9 cellular contexts compared by ENCODE assay signal in the genomic region with DNA sequence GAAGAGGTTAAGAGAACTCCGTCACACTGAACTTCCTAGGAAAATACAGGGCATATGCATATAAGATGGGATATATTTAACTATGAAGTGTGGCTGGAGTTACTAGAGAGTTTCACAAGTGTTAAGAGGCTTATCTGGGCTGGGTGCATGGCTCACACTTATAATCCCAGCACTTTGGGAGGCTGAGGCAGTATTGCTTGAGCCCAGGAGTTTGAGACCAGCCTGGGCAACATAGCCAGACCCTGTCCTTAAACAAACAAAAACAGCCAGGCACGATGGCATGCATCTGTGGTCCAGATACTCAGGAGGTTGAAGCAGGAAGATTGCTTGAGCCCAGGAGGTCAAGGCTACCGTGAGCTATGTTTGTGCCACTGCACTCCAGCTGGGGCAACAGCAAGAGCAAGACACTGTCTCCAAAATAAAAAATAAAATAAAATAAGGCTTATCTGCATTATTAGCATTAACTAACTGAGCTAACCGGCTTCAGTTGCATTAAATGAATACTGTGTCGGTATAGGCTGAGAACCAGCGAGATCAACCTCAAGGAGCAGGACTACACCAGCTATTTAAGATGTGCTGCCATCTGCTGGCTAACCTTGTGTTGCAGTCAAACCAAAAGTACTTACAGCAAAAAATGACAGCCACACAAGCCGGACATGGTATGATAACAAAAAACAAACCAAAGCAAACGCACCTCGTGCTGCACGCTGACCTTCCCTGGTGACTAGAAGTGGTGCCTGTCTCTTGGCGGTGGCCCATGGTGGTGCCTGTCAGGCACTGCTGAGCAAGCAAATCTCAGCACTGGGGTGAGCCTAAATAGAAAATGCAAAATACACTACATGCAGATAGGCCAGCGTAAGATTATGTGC. TPM values are rescaled to one million over a fixed set of nuclear protein-coding genes. Genes with fewer than 3 reads are reported as not detected.
DNase-seq lines count a peak whose midpoint lies in the region; ATAC-seq and TF ChIP-seq lines count a peak whose summit lies in the region.
"Had no signal": no experiment of that assay in that cellular context is flagged by ENCODE, and none has a peak within 500 bp of the region (broad histone marks: within the 10 kb centered on the region; RNA-seq: fewer than 3 reads in every experiment).

No MANE protein-coding gene starts in this region.

- ATAC-seq in upper lobe of left lung (ENCODE audit: low FRiP score in 2 of 2), result peak; percentile 88 to 91

- no peak overlapping the region for H3K9ac ChIP-seq in SK-N-MC (ENCODE audit: insufficient read length)

- TF ChIP-seq EP300 in upper lobe of left lung (IDR thresholded peaks at IDR 0.05), result no peak

- TF ChIP-seq CTCF in glutamatergic neuron (IDR thresholded peaks at IDR 0.05; ENCODE audit: partially characterized antibody, unreplicated experiment), result peak; percentile 75
- peak; percentile 73 for TF ChIP-seq CTCF in progenitor cell of endocrine pancreas (IDR thresholded peaks at IDR 0.05; ENCODE audit: unreplicated experiment)
- peak; percentile 66 to 82 (median 77) for TF ChIP-seq CTCF in upper lobe of left lung (IDR thresholded peaks at IDR 0.05)

- H3K4me3 ChIP-seq in SK-N-MC, result 0 out of 2 replicates have a peak overlapping the region, but pooled peaks have one; percentile 4
- no peak overlapping the region for H3K4me3 ChIP-seq in upper lobe of left lung
- H3K4me3 ChIP-seq: BLaER1 treated with 17β-estradiol and CSF1 and Interleukin-3, amounts not matched to agents 10 nM and 100 nM had no signal

- H3K4me1 ChIP-seq in upper lobe of left lung, result peaks cover 4 to 13% (median 10%) of the 10 kb centered on the region in 4 donors

- H3K9me3 ChIP-seq in SK-N-MC (ENCODE audit: low read depth, low read length), result no peaks in the 10 kb centered on the region
- no peaks in the 10 kb centered on the region for H3K9me3 ChIP-seq in upper lobe of left lung
- H3K9me3 ChIP-seq: BLaER1 treated with 17β-estradiol and CSF1 and Interleukin-3, amounts not matched to agents 10 nM and 100 nM had no signal

- H3K27ac ChIP-seq in SK-N-MC, result no peak overlapping the region
- H3K27ac ChIP-seq in upper lobe of left lung, result peak overlapping the region in 1 of 4 donors; percentile 21
- H3K27ac ChIP-seq: BLaER1 treated with 17β-estradiol and CSF1 and Interleukin-3, amounts not matched to agents 10 nM and 100 nM had no signal

- no peaks in the 10 kb centered on the region for H3K9me3 Mint-ChIP-seq in glutamatergic neuron (ENCODE audit: unreplicated experiment)
- H3K9me3 Mint-ChIP-seq in progenitor cell of endocrine pancreas (ENCODE audit: low read depth), result peaks cover 5% of the 10 kb centered on the region

- DNase-seq in NK-92 treated with Interleukin-12 subunit alpha and Interleukin-12 subunit beta, amount 100 ng/mL, for 24 hours (lab: John Stamatoyannopoulos, UW), result peak; percentile 22
- no peak for DNase-seq in NK-92 (lab: John Stamatoyannopoulos, UW; ENCODE audit: unreplicated experiment)
- peak; percentile 93 for DNase-seq in NAMALWA (ENCODE audit: low spot score)
- DNase-seq in SK-N-MC (ENCODE audit: low read depth, low spot score), result no peak
- peak; percentile 73 for DNase-seq in activated naive CD4-positive, alpha-beta T cell treated with anti-CD3 and anti-CD28 coated beads, Interleukin-2, amount 50 U/mL, for 16 hours
- DNase-seq in glutamatergic neuron, result peak; percentile 81
- DNase-seq in progenitor cell of endocrine pancreas (ENCODE audit: low spot score, unreplicated experiment), result peak; percentile 41
- DNase-seq in upper lobe of left lung, result peak in 1 of 2 donors; percentile 65

- H3K27me3 Mint-ChIP-seq in glutamatergic neuron (ENCODE audit: unreplicated experiment) (no peaks in the 10 kb centered on the region), progenitor cell of endocrine pancreas (no peaks in the 10 kb centered on the region)

- H3K27ac Mint-ChIP-seq in glutamatergic neuron (ENCODE audit: unreplicated experiment), result no peak overlapping the region
- no peak overlapping the region for H3K27ac Mint-ChIP-seq in progenitor cell of endocrine pancreas

- H3K36me3 ChIP-seq in SK-N-MC (ENCODE audit: insufficient read depth, low read length), result no peaks in the 10 kb centered on the region
- peaks cover 0 to 8% (median 1%) of the 10 kb centered on the region in 4 donors for H3K36me3 ChIP-seq in upper lobe of left lung

- 19 to 21% methylated on average over 11 to 12 of the region's 12 CpGs for WGBS in upper lobe of left lung, 2 donors

- TF ChIP-seq POLR2A in upper lobe of left lung (IDR thresholded peaks at IDR 0.05), result no peak

- no peak overlapping the region for H3K4me3 Mint-ChIP-seq in glutamatergic neuron (ENCODE audit: unreplicated experiment)
- H3K4me3 Mint-ChIP-seq in progenitor cell of endocrine pancreas (ENCODE audit: low read depth), result no peak overlapping the region

- no peaks in the 10 kb centered on the region for H3K36me3 Mint-ChIP-seq in glutamatergic neuron (ENCODE audit: unreplicated experiment)
- H3K36me3 Mint-ChIP-seq in progenitor cell of endocrine pancreas (ENCODE audit: insufficient read depth), result peaks cover 1% of the 10 kb centered on the region

- no peaks in the 10 kb centered on the region for H3K27me3 ChIP-seq in upper lobe of left lung
- H3K27me3 ChIP-seq: BLaER1 treated with 17β-estradiol and CSF1 and Interleukin-3, amounts not matched to agents 10 nM and 100 nM had no signal

- H3K4me1 Mint-ChIP-seq in glutamatergic neuron (ENCODE audit: low read depth, unreplicated experiment), result peaks cover 4% of the 10 kb centered on the region
- peaks cover 5% of the 10 kb centered on the region for H3K4me1 Mint-ChIP-seq in progenitor cell of endocrine pancreas (ENCODE audit: low read depth)

RNA-seq across cellular contexts. Expression of gene RBBP5, which starts 19.7 kb away (rescaled TPM):
- total RNA-seq in glutamatergic neuron (ENCODE audit: unreplicated experiment), result 20.6 TPM
- 19.6 and 20.9 TPM in 2 replicates for total RNA-seq in progenitor cell of endocrine pancreas
- 10 to 100 TPM in 4 of 6 donors, 1 to 10 TPM in 2; 7.3 to 19.3 (median 14.1) TPM for total RNA-seq in upper lobe of left lung

RNA-seq across cellular contexts. Expression of gene TMEM81, which starts 57.2 kb away (rescaled TPM):
- 9.3 TPM for total RNA-seq in glutamatergic neuron (ENCODE audit: unreplicated experiment)
- 4.8 and 5.1 TPM in 2 replicates for total RNA-seq in progenitor cell of endocrine pancreas
- 1 to 10 TPM; 1.2 to 7.2 (median 2.8) TPM for total RNA-seq in upper lobe of left lung

Comparison
In these comparisons a context has a peak if more than half of its experiments do, and no peak if none do; other contexts are left out.
1. DNase-seq: peak in NK-92 treated with Interleukin-12 subunit alpha and Interleukin-12 subunit beta, amount 100 ng/mL, for 24 hours (single experiment), NAMALWA (single experiment), activated naive CD4-positive, alpha-beta T cell treated with anti-CD3 and anti-CD28 coated beads, Interleukin-2, amount 50 U/mL, for 16 hours (single experiment), glutamatergic neuron (single experiment) and progenitor cell of endocrine pancreas (single experiment); none in NK-92 (single experiment) and SK-N-MC (single experiment).
2. Peak in every context shown above with its lines, with median percentiles within 50 percentile points of each other: CTCF ChIP-seq.